8 cellular contexts compared by ENCODE assay signal in genomic region chr14:64705406-64706118, GRCh38. TPM values are rescaled to one million over a fixed set of nuclear protein-coding genes. Genes with fewer than 3 reads are reported as not detected.
DNase-seq lines count a peak whose midpoint lies in the region; ATAC-seq and TF ChIP-seq lines count a peak whose summit lies in the region.

No MANE protein-coding gene starts in this region.

- peaks cover 0 to 18% (median 0%) of the 10 kb centered on the region in 9 donors for H3K27me3 ChIP-seq in heart left ventricle
- H3K27me3 ChIP-seq in parathyroid adenoma (ENCODE audit: control insufficient read depth, insufficient read depth, low read length): no peaks in the 10 kb centered on the region

- peak; percentile 48 for DNase-seq in activated naive CD4-positive, alpha-beta T cell treated with Interleukin-2 at 50 U/mL for 16 hours
- DNase-seq in activated naive CD4-positive, alpha-beta T cell treated with anti-CD3 and anti-CD28 coated beads, Interleukin-2, amount 50 U/mL, for 16 hours: no peak
- DNase-seq in activated CD8-positive, alpha-beta T cell treated with anti-CD3 and anti-CD28 coated beads, Interleukin-2, amount 10 ng/mL, durations not matched to agents 7 days and 5 days: no peak
- DNase-seq in heart left ventricle (peak in 3 of 5 donors; percentile 55 to 65 (median 58)), NCI-H128 (lab: John Stamatoyannopoulos, UW; ENCODE audit: unreplicated experiment) (no peak)

- H3K4me1 ChIP-seq in heart left ventricle (peaks cover 0 to 74% (median 42%) of the 10 kb centered on the region in 12 donors), parathyroid adenoma (peaks cover 53% of the 10 kb centered on the region)

- intact Hi-C loops in heart left ventricle (cut with DNase I): loop anchor here in 4 of 10 donors (2.0 to 10.0 kb wide), 4 partner anchors 21 to 57 kb away; no protein-coding TSS in a partner anchor

- no peak for ATAC-seq in activated CD8-positive, alpha-beta T cell treated with anti-CD3 and anti-CD28 coated beads, Interleukin-2, amount 10 ng/mL, durations not matched to agents 7 days and 5 days
- ATAC-seq in heart left ventricle (peak; percentile 4 to 38 (median 18)), HG02840 (IDR thresholded peaks at IDR 0.05; ENCODE audit: low FRiP score, unreplicated experiment) (no peak), HG03571 (IDR thresholded peaks at IDR 0.05; ENCODE audit: unreplicated experiment) (no peak)

- H3K4me3 ChIP-seq in heart left ventricle (peak overlapping the region; percentile 58 to 90 (median 84)), parathyroid adenoma (ENCODE audit: low read depth, low read length) (peak overlapping the region; percentile 74)

- peaks cover 68% of the 10 kb centered on the region for H3K4me1 Mint-ChIP-seq in activated CD8-positive, alpha-beta T cell treated with anti-CD3 and anti-CD28 coated beads, Interleukin-2, amount 10 ng/mL, durations not matched to agents 7 days and 5 days (ENCODE audit: low read depth)

- H3K9me3 ChIP-seq in heart left ventricle (no peaks in the 10 kb centered on the region), parathyroid adenoma (ENCODE audit: control insufficient read depth, low read length) (no peaks in the 10 kb centered on the region)

- CTCF ChIA-PET in activated CD8-positive, alpha-beta T cell treated with anti-CD3 and anti-CD28 coated beads, Interleukin-2, amount 10 ng/mL, durations not matched to agents 7 days and 5 days (lab: Charles Lee): interaction anchor here (0.8 to 2.2 kb wide), 2 partner anchors 35 to 56 kb away, joined by 3 to 8 read pairs; no protein-coding TSS in a partner anchor

- H3K27ac ChIP-seq in heart left ventricle (peak overlapping the region; percentile 42 to 92 (median 85)), parathyroid adenoma (peak overlapping the region; percentile 83)

- POLR2A ChIA-PET in activated CD8-positive, alpha-beta T cell treated with anti-CD3 and anti-CD28 coated beads, Interleukin-2, amount 10 ng/mL, durations not matched to agents 7 days and 5 days (lab: Charles Lee): interaction anchor here (1.2 kb wide), 1 partner anchor 18 kb away, joined by 5 read pairs; no protein-coding TSS in a partner anchor

- TF ChIP-seq CTCF in heart left ventricle (IDR thresholded peaks at IDR 0.05): no peak
- no peak for TF ChIP-seq CTCF in parathyroid adenoma (IDR thresholded peaks at IDR 0.05)

- no peaks in the 10 kb centered on the region for H3K9me3 Mint-ChIP-seq in activated CD8-positive, alpha-beta T cell treated with anti-CD3 and anti-CD28 coated beads, Interleukin-2, amount 10 ng/mL, durations not matched to agents 7 days and 5 days (ENCODE audit: insufficient read depth)

- H3K36me3 Mint-ChIP-seq in activated CD8-positive, alpha-beta T cell treated with anti-CD3 and anti-CD28 coated beads, Interleukin-2, amount 10 ng/mL, durations not matched to agents 7 days and 5 days (ENCODE audit: low read depth): peaks cover 9% of the 10 kb centered on the region

- WGBS in heart left ventricle, 4 donors: 38 to 46% (median 41%) methylated on average over 17 of the region's 17 CpGs

- peaks cover 68% of the 10 kb centered on the region for H3K27me3 Mint-ChIP-seq in activated CD8-positive, alpha-beta T cell treated with anti-CD3 and anti-CD28 coated beads, Interleukin-2, amount 10 ng/mL, durations not matched to agents 7 days and 5 days (ENCODE audit: low read depth)

- H3K4me2 ChIP-seq in parathyroid adenoma (ENCODE audit: low read length): peak overlapping the region; percentile 97

- H2AFZ ChIP-seq in parathyroid adenoma: peak overlapping the region; percentile 96

- no peak overlapping the region for H3K27ac Mint-ChIP-seq in activated CD8-positive, alpha-beta T cell treated with anti-CD3 and anti-CD28 coated beads, Interleukin-2, amount 10 ng/mL, durations not matched to agents 7 days and 5 days

- peak overlapping the region; percentile 90 for H3K9ac ChIP-seq in parathyroid adenoma

- H3K36me3 ChIP-seq in heart left ventricle (no peaks in the 10 kb centered on the region), parathyroid adenoma (ENCODE audit: control insufficient read depth, insufficient read depth, low read length) (no peaks in the 10 kb centered on the region)

- H3K4me3 Mint-ChIP-seq in activated CD8-positive, alpha-beta T cell treated with anti-CD3 and anti-CD28 coated beads, Interleukin-2, amount 10 ng/mL, durations not matched to agents 7 days and 5 days: peak overlapping the region; percentile 72

- no peak for TF ChIP-seq POLR2A in heart left ventricle (IDR thresholded peaks at IDR 0.05)

- peaks cover 19% of the 10 kb centered on the region for H3K79me2 ChIP-seq in parathyroid adenoma

RNA-seq across cellular contexts. Expression of gene PLEKHG3, which starts 1.3 kb away (rescaled TPM):
- 1 to 10 TPM; 7.3 to 7.8 TPM for total RNA-seq in activated CD8-positive, alpha-beta T cell treated with anti-CD3 and anti-CD28 coated beads, Interleukin-2, amount 10 ng/mL, durations not matched to agents 7 days and 5 days
- total RNA-seq in heart left ventricle: 10 to 100 TPM; 14.7 to 34.3 (median 18.1) TPM
- 1 to 10 TPM; 7.0 TPM for polyA plus RNA-seq in heart left ventricle

Comparison
In these comparisons a context has a peak if more than half of its experiments do, and no peak if none do; other contexts are left out.
1. DNase-seq: peak in activated naive CD4-positive, alpha-beta T cell treated with Interleukin-2 at 50 U/mL for 16 hours (single experiment) and heart left ventricle (3 of 5); none in activated naive CD4-positive, alpha-beta T cell treated with anti-CD3 and anti-CD28 coated beads, Interleukin-2, amount 50 U/mL, for 16 hours (single experiment), activated CD8-positive, alpha-beta T cell treated with anti-CD3 and anti-CD28 coated beads, Interleukin-2, amount 10 ng/mL, durations not matched to agents 7 days and 5 days (single experiment) and NCI-H128 (single experiment).
2. ATAC-seq: peak in heart left ventricle (4 of 4); none in activated CD8-positive, alpha-beta T cell treated with anti-CD3 and anti-CD28 coated beads, Interleukin-2, amount 10 ng/mL, durations not matched to agents 7 days and 5 days (single experiment), HG02840 (single experiment) and HG03571 (single experiment).